In genomic region chr19:38663156-38663651, GRCh38 we compare ENCODE assay signal across 10 cellular contexts. TPM values are rescaled to one million over a fixed set of nuclear protein-coding genes. Genes with fewer than 3 reads are reported as not detected.
DNase-seq lines count a peak whose midpoint lies in the region; ATAC-seq, FAIRE-seq and TF ChIP-seq lines count a peak whose summit lies in the region.
"Had no signal": no experiment of that assay in that cellular context is flagged by ENCODE, and none has a peak within 500 bp of the region (broad histone marks: within the 10 kb centered on the region; RNA-seq: fewer than 3 reads in every experiment).

No MANE protein-coding gene starts in this region.

- H3K36me3 ChIP-seq in BLaER1 (peaks cover 35% of the 10 kb centered on the region), iPS-20b (ENCODE audit: insufficient read depth, low read depth, low read length) (peaks cover under 1% of the 10 kb centered on the region; the same call in 1 of the 2 replicates), psoas muscle (ENCODE audit: insufficient read depth in 1 of 2, low read depth in 1 of 2) (peaks cover 0 to under 1% of the 10 kb centered on the region in 2 donors)

- FAIRE-seq in RCC 7860 (lab: Jason Lieb, UNC), result no peak

- no peaks in the 10 kb centered on the region for H3K27me3 ChIP-seq in BLaER1
- H3K27me3 ChIP-seq in iPS-20b (ENCODE audit: insufficient read depth, low read length), result no peaks in the 10 kb centered on the region
- H3K27me3 ChIP-seq in psoas muscle (ENCODE audit: insufficient read depth in 3 of 3, low read length in 2 of 3), result no peaks in the 10 kb centered on the region

- DNase-seq in psoas muscle (peak in 1 of 2 donors; percentile 60), RCC 7860 (ENCODE audit: low spot score) (no peak), kidney tubule cell (ENCODE audit: low spot score) (no peak), SK-N-DZ (ENCODE audit: low spot score) (no peak), NCI-H2171 treated with DMSO at 0.1 percent for 48 hours (lab: John Stamatoyannopoulos, UW) (no peak)
- DNase-seq: AML-193 had no signal

- WGBS in adipose tissue, 3 donors, result 71 to 84% (median 78%) methylated on average over 22 of the region's 22 CpGs
- 32 to 60% (median 34%) methylated on average over 22 of the region's 22 CpGs for WGBS in psoas muscle, 3 donors

- H3K9ac ChIP-seq in BLaER1 (no peak overlapping the region; the same call in 1 of the 2 replicates), iPS-20b (ENCODE audit: low read depth, low read length) (peak overlapping the region; percentile 14; the same call in 1 of the 2 replicates)

- H3K9me3 ChIP-seq in BLaER1 (no peaks in the 10 kb centered on the region), iPS-20b (ENCODE audit: insufficient read depth, low read depth, low read length) (no peaks in the 10 kb centered on the region), psoas muscle (no peaks in the 10 kb centered on the region)
- H3K9me3 ChIP-seq: mucosa of descending colon had no signal

- H4K20me1 ChIP-seq in BLaER1, result peaks cover 78% of the 10 kb centered on the region

- no peak overlapping the region for H3K4me3 ChIP-seq in BLaER1
- H3K4me3 ChIP-seq in iPS-20b (ENCODE audit: low read length), result no peak overlapping the region
- H3K4me3 ChIP-seq in psoas muscle, result peak overlapping the region; percentile 49
- H3K4me3 ChIP-seq: mucosa of descending colon had no signal

- H3K27ac ChIP-seq in BLaER1 (peak overlapping the region; percentile 81; the same call in 1 of the 2 replicates), adipose tissue (ENCODE audit: low read depth, low read length) (peak overlapping the region; percentile 28), iPS-20b (ENCODE audit: low read length) (peak overlapping the region; percentile 6), psoas muscle (peak overlapping the region; percentile 95)

- peak overlapping the region; percentile 81 for H3K4me2 ChIP-seq in BLaER1

- peaks cover 71% of the 10 kb centered on the region for H3K4me1 ChIP-seq in BLaER1
- H3K4me1 ChIP-seq in iPS-20b (ENCODE audit: insufficient read depth, low read length), result peaks cover 68% of the 10 kb centered on the region
- peaks cover 95% of the 10 kb centered on the region for H3K4me1 ChIP-seq in psoas muscle

- intact Hi-C loops in psoas muscle (cut with DNase I), result loop anchor here in 1 of 2 donors (5.0 kb wide), 1 partner anchor 34 kb away; no protein-coding TSS in a partner anchor

- peak; percentile 15 to 56 (median 36) for ATAC-seq in psoas muscle
- ATAC-seq: mucosa of descending colon had no signal

- no peak for TF ChIP-seq CTCF in psoas muscle (IDR thresholded peaks at IDR 0.05)

RNA-seq across cellular contexts. Expression of gene ACTN4, which starts 15.8 kb away (rescaled TPM):
- polyA plus RNA-seq in adipose tissue (100 to 1,000 TPM in 2 of 3 donors, 10 to 100 TPM in 1; 71.1 to 195 (median 101) TPM), psoas muscle (10 to 100 TPM; 38.3 to 45.2 (median 43.0) TPM)
- 100 to 1,000 TPM in 1 of 4 donors, 10 to 100 TPM in 3; 79.9 to 127 (median 89.2) TPM for total RNA-seq in psoas muscle
- 85.3 and 95.3 TPM in 2 replicates for polyA plus RNA-seq in SK-N-DZ (2014; cell fraction: cytosol; rRNA removed)
- 124 and 196 TPM in 2 replicates for polyA plus RNA-seq in SK-N-DZ (2014; cell fraction: nucleus; rRNA removed)

RNA-seq across cellular contexts. Expression of gene EIF3K, which starts 44.2 kb away (rescaled TPM):
- polyA plus RNA-seq in adipose tissue, result 100 to 1,000 TPM; 231 to 544 (median 410) TPM
- 100 to 1,000 TPM; 367 to 549 (median 436) TPM for total RNA-seq in psoas muscle
- 100 to 1,000 TPM; 422 to 984 (median 637) TPM for polyA plus RNA-seq in psoas muscle
- polyA plus RNA-seq in SK-N-DZ (2014; cell fraction: cytosol; rRNA removed), result 411 and 544 TPM in 2 replicates
- polyA plus RNA-seq in SK-N-DZ (2014; cell fraction: nucleus; rRNA removed), result 281 and 323 TPM in 2 replicates

RNA-seq across cellular contexts. Expression of gene MAP4K1, which starts 45.5 kb away (rescaled TPM):
- 1 to 10 TPM; 1.0 to 3.1 (median 1.8) TPM for polyA plus RNA-seq in adipose tissue
- total RNA-seq in psoas muscle, result 1 to 10 TPM in 3 of 4 donors, under 1 TPM in 1; 0.67 to 1.4 (median 1.2) TPM
- under 1 TPM; 0.36 to 0.68 (median 0.64) TPM for polyA plus RNA-seq in psoas muscle
- polyA plus RNA-seq in SK-N-DZ (2014; cell fraction: cytosol; rRNA removed), result 6.8 and 22.6 TPM in 2 replicates
- 15.9 and 17.5 TPM in 2 replicates for polyA plus RNA-seq in SK-N-DZ (2014; cell fraction: nucleus; rRNA removed)

Comparison
In these comparisons a context has a peak if more than half of its experiments do, and no peak if none do; other contexts are left out.
1. H3K27ac ChIP-seq: peak in every context shown above with its lines; median percentile 95 in psoas muscle; 81 in BLaER1; 28 in adipose tissue; 6 in iPS-20b.